13 cellular contexts compared by ENCODE assay signal in genomic region chr10:114239994-114240345, GRCh38. TPM values are rescaled to one million over a fixed set of nuclear protein-coding genes. Genes with fewer than 3 reads are reported as not detected.
DNase-seq lines count a peak whose midpoint lies in the region; ATAC-seq and TF ChIP-seq lines count a peak whose summit lies in the region.
"Had no signal": no experiment of that assay in that cellular context is flagged by ENCODE, and none has a peak within 500 bp of the region (broad histone marks: within the 10 kb centered on the region; RNA-seq: fewer than 3 reads in every experiment).

No MANE protein-coding gene starts in this region.

- peaks cover 3% of the 10 kb centered on the region for H3K4me1 Mint-ChIP-seq in nephron

- peaks cover 99% of the 10 kb centered on the region for H3K27me3 Mint-ChIP-seq in nephron (ENCODE audit: low read depth)

- H3K27ac ChIP-seq in left ventricle myocardium inferior (replicated peaks) = no peak overlapping the region
- no peak overlapping the region for H3K27ac ChIP-seq in esophagus (ENCODE audit: low read depth in 2 of 2, low read length in 1 of 2)
- H3K27ac ChIP-seq: SK-N-MC had no signal

- no peaks in the 10 kb centered on the region for H3K36me3 ChIP-seq in left ventricle myocardium inferior
- no peaks in the 10 kb centered on the region for H3K36me3 ChIP-seq in esophagus (ENCODE audit: control insufficient read depth in 2 of 2, insufficient read depth in 2 of 2, low read length in 1 of 2)
- H3K36me3 ChIP-seq: HAP-1 had no signal

- no peaks in the 10 kb centered on the region for H3K9me3 Mint-ChIP-seq in nephron

- H3K4me1 ChIP-seq in left ventricle myocardium inferior (peaks cover 19% of the 10 kb centered on the region), esophagus (ENCODE audit: control insufficient read depth in 2 of 2, insufficient read depth in 2 of 2, low read length in 1 of 2) (peaks cover 0 to 8% of the 10 kb centered on the region in 2 donors)
- H3K4me1 ChIP-seq: HAP-1 had no signal

- TF ChIP-seq CTCF in left ventricle myocardium inferior (IDR thresholded peaks at IDR 0.05; ENCODE audit: borderline replicate concordance) (no peak), nephron (IDR thresholded peaks at IDR 0.05; ENCODE audit: unreplicated experiment in 3 of 3) (no peak)

- H3K4me3 Mint-ChIP-seq in nephron = peak overlapping the region; percentile 2 to 47 (median 36)

- WGBS in esophagus, 2 donors = 48 to 60% methylated on average over 11 of the region's 11 CpGs

- H3K27me3 ChIP-seq in left ventricle myocardium inferior (ENCODE audit: low read depth) (peaks cover 98% of the 10 kb centered on the region), esophagus (ENCODE audit: control insufficient read depth in 1 of 2, insufficient read depth in 2 of 2, low read length in 2 of 2) (no peaks in the 10 kb centered on the region)

- ATAC-seq in left cardiac atrium = no peak
- ATAC-seq in GM21381 (IDR thresholded peaks at IDR 0.05; ENCODE audit: unreplicated experiment) = no peak

- DNase-seq in left ventricle myocardium inferior (no peak), left cardiac atrium (no peak), NCI-H1092 (lab: John Stamatoyannopoulos, UW) (no peak), dermis blood vessel endothelial cell (no peak), 8988T (no peak)
- DNase-seq: effector CD8-positive, alpha-beta T cell; Kasumi-1 had no signal

- H3K9me3 ChIP-seq in left ventricle myocardium inferior (replicated peaks) (no peaks in the 10 kb centered on the region), esophagus (ENCODE audit: control insufficient read depth in 2 of 2, insufficient read depth in 1 of 2, low read depth in 1 of 2, low read length in 1 of 2) (no peaks in the 10 kb centered on the region)
- H3K9me3 ChIP-seq: HAP-1 had no signal

- H3K27ac Mint-ChIP-seq in nephron = no peak overlapping the region

- intact Hi-C loops in left ventricle myocardium inferior (cut with micrococcal nuclease) = no loop called here
- intact Hi-C loops in left cardiac atrium (cut with DNase I) = no loop called here

- H3K4me3 ChIP-seq in left ventricle myocardium inferior (peak overlapping the region; percentile 68), esophagus (ENCODE audit: low read depth in 1 of 2, low read length in 2 of 2) (peak overlapping the region; percentile 58 to 62)

- no peaks in the 10 kb centered on the region for H3K36me3 Mint-ChIP-seq in nephron (ENCODE audit: low read depth)

RNA-seq across cellular contexts. Expression of gene VWA2, which starts 0.9 kb away (rescaled TPM):
- not detected for total RNA-seq in left ventricle myocardium inferior
- total RNA-seq in left cardiac atrium = under 1 TPM; 0.13 to 0.21 TPM
- polyA plus RNA-seq in esophagus = 1 to 10 TPM in 1 of 2 donors, under 1 TPM in 1; 0.71 to 1.4 TPM
- total RNA-seq in dermis blood vessel endothelial cell = not detected in 2 replicates
- total RNA-seq: posterior vena cava had no signal
